12 cellular contexts compared by ENCODE assay signal in the genomic region with DNA sequence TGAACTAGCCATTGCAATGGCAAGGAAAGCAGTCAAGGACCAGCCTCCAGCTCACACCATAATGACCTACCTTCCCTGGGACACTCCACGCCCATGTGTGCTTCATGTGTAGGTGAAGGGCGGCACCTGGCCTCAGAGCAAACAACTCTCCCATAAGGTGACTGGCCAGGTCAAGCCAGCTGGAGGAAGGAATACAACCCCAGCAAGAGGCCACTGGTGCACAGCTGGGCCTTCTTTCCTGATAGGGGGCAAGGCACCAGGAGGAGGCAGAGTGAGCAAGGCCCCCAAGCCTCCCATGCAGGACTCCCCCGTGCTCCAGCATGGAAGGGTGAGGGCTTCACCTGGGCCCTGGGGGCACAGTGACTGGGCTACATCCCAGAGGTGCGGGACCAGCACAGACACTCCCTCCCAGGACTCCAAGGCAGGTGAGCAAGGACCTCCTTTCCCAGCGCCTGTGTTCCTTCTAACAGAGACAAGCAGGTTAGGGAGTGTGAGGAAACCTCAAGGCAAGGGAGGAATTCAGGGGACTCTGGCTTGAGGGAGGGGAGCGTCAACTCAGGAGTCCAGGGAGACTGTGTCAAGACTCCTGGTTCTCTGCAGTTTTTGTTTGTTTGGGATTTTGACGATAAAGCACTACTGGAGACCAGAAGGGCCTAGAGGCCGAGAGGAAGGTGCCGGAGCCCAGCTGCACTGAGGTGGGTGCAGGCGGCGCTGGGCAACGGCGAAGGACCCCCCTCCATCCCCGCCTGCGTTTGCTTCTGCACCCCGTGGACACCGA. TPM values are rescaled to one million over a fixed set of nuclear protein-coding genes. Genes with fewer than 3 reads are reported as not detected.
DNase-seq lines count a peak whose midpoint lies in the region; ATAC-seq lines count a peak whose summit lies in the region.
"Had no signal": no experiment of that assay in that cellular context is flagged by ENCODE, and none has a peak within 500 bp of the region (broad histone marks: within the 10 kb centered on the region; RNA-seq: fewer than 3 reads in every experiment).

No MANE protein-coding gene starts in this region.

- H3K4me1 Mint-ChIP-seq in activated T-cell treated with anti-CD3 and anti-CD28 coated beads, Interleukin-2, amount 50 U/mL, for 72 hours (ENCODE audit: low read depth), result peaks cover 5% of the 10 kb centered on the region
- peaks cover 8 to 26% (median 20%) of the 10 kb centered on the region in 3 donors for H3K4me1 Mint-ChIP-seq in T-cell
- peaks cover 12% of the 10 kb centered on the region for H3K4me1 Mint-ChIP-seq in stimulated activated naive CD8-positive, alpha-beta T cell treated with anti-CD3 and anti-CD28 coated beads, Interleukin-15, amount 100 ng/mL, for 72 hours

- H3K27me3 Mint-ChIP-seq in activated T-cell treated with anti-CD3 and anti-CD28 coated beads, Interleukin-2, amount 50 U/mL, for 72 hours (ENCODE audit: low read depth), result peaks cover 56% of the 10 kb centered on the region
- H3K27me3 Mint-ChIP-seq in T-cell, result peaks cover 43 to 53% of the 10 kb centered on the region in 2 donors
- peaks cover 63% of the 10 kb centered on the region for H3K27me3 Mint-ChIP-seq in stimulated activated naive CD8-positive, alpha-beta T cell treated with anti-CD3 and anti-CD28 coated beads, Interleukin-15, amount 100 ng/mL, for 72 hours

- H3K4me3 ChIP-seq in iPS-18c (ENCODE audit: insufficient read depth, low read depth, low read length), result peak overlapping the region; percentile 36
- H3K4me3 ChIP-seq: K562 had no signal

- no peak for ATAC-seq in activated T-cell treated with anti-CD3 and anti-CD28 coated beads, Interleukin-2, amount 50 U/mL, for 72 hours (replicated peaks in 1 of 2)
- ATAC-seq in T-cell (replicated peaks in 1 of 4), result no peak
- ATAC-seq in stimulated activated naive CD8-positive, alpha-beta T cell treated with anti-CD3 and anti-CD28 coated beads, Interleukin-15, amount 100 ng/mL, for 72 hours, result no peak
- ATAC-seq in GM18873 (IDR thresholded peaks at IDR 0.05; ENCODE audit: low FRiP score, unreplicated experiment), result no peak
- no peak for ATAC-seq in HG03342 (IDR thresholded peaks at IDR 0.05; ENCODE audit: unreplicated experiment)
- ATAC-seq: K562, psoas muscle had no signal

- peaks cover 0 to 3% of the 10 kb centered on the region in 2 donors for H3K36me3 Mint-ChIP-seq in activated T-cell treated with anti-CD3 and anti-CD28 coated beads, Interleukin-2, amount 50 U/mL, for 72 hours (ENCODE audit: insufficient read depth in 2 of 2)
- H3K36me3 Mint-ChIP-seq in T-cell, result no peaks in the 10 kb centered on the region

- POLR2A ChIA-PET in T-cell (lab: Charles Lee), result no interaction called here

- CTCF ChIA-PET in T-cell (lab: Charles Lee), result no interaction called here

- H3K9me3 Mint-ChIP-seq in activated T-cell treated with anti-CD3 and anti-CD28 coated beads, Interleukin-2, amount 50 U/mL, for 72 hours, result peaks cover 0 to 3% of the 10 kb centered on the region in 2 donors
- H3K9me3 Mint-ChIP-seq in T-cell, result peaks cover 2 to 4% (median 2%) of the 10 kb centered on the region in 3 donors
- H3K9me3 Mint-ChIP-seq in stimulated activated naive CD8-positive, alpha-beta T cell treated with anti-CD3 and anti-CD28 coated beads, Interleukin-15, amount 100 ng/mL, for 72 hours, result peaks cover 0 to 6% of the 10 kb centered on the region in 2 donors

- no peak for DNase-seq in activated T-cell treated with anti-CD3 and anti-CD28 coated beads, Interleukin-2, amount 50 U/mL, for 72 hours
- DNase-seq in activated T-cell treated with anti-CD3 and anti-CD28 coated beads, Interleukin-2, amount 50 U/mL, for 48 hours, result no peak
- DNase-seq in T-cell (no peak), mesenteric fat pad (ENCODE audit: low spot score) (no peak)
- DNase-seq in stimulated activated naive CD8-positive, alpha-beta T cell treated with anti-CD3 and anti-CD28 coated beads, Interleukin-15, amount 100 ng/mL, for 72 hours, result no peak
- DNase-seq: effector CD4-positive, alpha-beta T cell; NCI-H524 treated with DMSO at 0.1 percent for 48 hours; psoas muscle had no signal

- no peaks in the 10 kb centered on the region for H3K9me3 ChIP-seq in iPS-18c (ENCODE audit: control insufficient read depth, insufficient read depth, low read length)
- H3K9me3 ChIP-seq: psoas muscle had no signal

- H3K4me3 Mint-ChIP-seq in activated T-cell treated with anti-CD3 and anti-CD28 coated beads, Interleukin-2, amount 50 U/mL, for 72 hours, result peak overlapping the region; percentile 48 to 73
- peak overlapping the region; percentile 43 to 75 (median 51) for H3K4me3 Mint-ChIP-seq in T-cell
- peak overlapping the region; percentile 16 to 67 for H3K4me3 Mint-ChIP-seq in stimulated activated naive CD8-positive, alpha-beta T cell treated with anti-CD3 and anti-CD28 coated beads, Interleukin-15, amount 100 ng/mL, for 72 hours

- no peak overlapping the region for H3K27ac Mint-ChIP-seq in activated T-cell treated with anti-CD3 and anti-CD28 coated beads, Interleukin-2, amount 50 U/mL, for 72 hours
- H3K27ac Mint-ChIP-seq in T-cell, result peak overlapping the region in 1 of 2 donors; percentile 23
- H3K27ac Mint-ChIP-seq in stimulated activated naive CD8-positive, alpha-beta T cell treated with anti-CD3 and anti-CD28 coated beads, Interleukin-15, amount 100 ng/mL, for 72 hours, result no peak overlapping the region

RNA-seq across cellular contexts. Expression of gene PTPRN2, which starts 1.7 kb away (rescaled TPM):
- total RNA-seq in activated T-cell treated with anti-CD3 and anti-CD28 coated beads, Interleukin-2, amount 50 U/mL, for 72 hours, result under 1 TPM; 0.72 to 0.79 TPM
- 1 to 10 TPM in 2 of 5 donors, under 1 TPM in 3; 0.60 to 1.7 (median 0.82) TPM for total RNA-seq in T-cell
- 2.6 TPM for total RNA-seq in mesenteric fat pad
- total RNA-seq: K562 had no signal
